7 cellular contexts compared by ENCODE assay signal in the genomic region with DNA sequence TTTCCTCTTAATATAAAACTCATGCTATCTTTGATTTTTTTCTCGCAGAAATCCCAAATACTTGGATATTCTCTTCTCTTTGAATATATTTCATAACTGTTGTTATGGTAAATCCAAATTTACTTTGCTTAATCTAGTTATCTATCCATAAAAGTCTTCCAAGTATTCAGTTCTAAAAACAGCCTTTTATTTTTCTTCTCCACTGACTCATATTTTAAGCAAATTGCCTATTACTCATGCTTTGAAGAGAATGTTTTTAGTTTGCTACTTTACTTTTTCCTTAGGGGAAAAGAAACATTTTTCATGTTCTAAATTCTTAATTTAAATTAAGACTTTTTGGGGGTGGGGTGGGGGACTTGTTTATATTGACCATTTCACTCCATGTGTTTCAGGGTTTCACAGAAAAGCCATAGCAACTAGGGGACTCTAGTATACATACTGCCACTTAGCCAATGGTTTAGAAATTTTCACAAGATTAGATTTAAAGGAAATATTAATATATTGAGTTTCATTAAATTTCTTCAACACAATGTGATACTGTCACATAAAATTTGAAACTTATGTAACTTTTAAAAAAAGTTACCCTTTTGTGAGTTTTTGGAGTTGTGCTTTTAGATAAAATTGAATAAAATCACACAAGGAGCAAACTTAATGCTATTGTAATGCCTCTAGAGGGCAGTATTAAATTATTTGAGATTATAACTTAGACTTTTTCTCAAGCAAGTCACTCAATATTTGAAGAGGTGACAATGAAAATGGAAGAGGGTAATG.
A peak's percentile ranks its signal among the peaks of the same experiment; 100 is the strongest.
DNase-seq lines count a peak whose midpoint lies in the region; ATAC-seq, FAIRE-seq and TF ChIP-seq lines count a peak whose summit lies in the region.

No MANE protein-coding gene starts in this region.

- FAIRE-seq in TTC549 (lab: Jason Lieb, UNC): peak; percentile 95

- DNase-seq in GM13977 (ENCODE audit: low spot score) (peak; percentile 14), KBM-7 (peak; percentile 24), left lobe of liver (ENCODE audit: low spot score) (no peak), T-helper 2 cell (no peak)
- no peak for DNase-seq in activated naive CD4-positive, alpha-beta T cell (lab: John Stamatoyannopoulos, UW)

- peak; percentile 53 for TF ChIP-seq CTCF in GM13977 (IDR thresholded peaks at IDR 0.05; ENCODE audit: extremely low read depth, insufficient read depth, missing control alignments)

- ATAC-seq in left lobe of liver (peak; percentile 51), GM21786 (IDR thresholded peaks at IDR 0.05; ENCODE audit: unreplicated experiment) (no peak)

- in situ Hi-C loops in GM13977 (cut with MboI; ENCODE audit: low pct_unique_long_range_greater_than_20kb, low sequenced_read_pairs, unreplicated experiment) (no loop called here), KBM-7 (cut with MboI; ENCODE audit: low pct_unique_long_range_greater_than_20kb, low sequenced_read_pairs) (no loop called here)

Comparison
In these comparisons a context has a peak if more than half of its experiments do, and no peak if none do; other contexts are left out.
1. DNase-seq: peak in GM13977 (single experiment) and KBM-7 (single experiment); none in left lobe of liver (single experiment), T-helper 2 cell (0 of 5) and activated naive CD4-positive, alpha-beta T cell (0 of 4).